ENCODE assay signal across 11 cellular contexts in genomic region chr17:71180801-71181385, GRCh38.
DNase-seq lines count a peak whose midpoint lies in the region; ATAC-seq, FAIRE-seq and TF ChIP-seq lines count a peak whose summit lies in the region.
"Had no signal": no experiment of that assay in that cellular context is flagged by ENCODE, and none has a peak within 500 bp of the region (broad histone marks: within the 10 kb centered on the region; RNA-seq: fewer than 3 reads in every experiment).

No MANE protein-coding gene starts in this region.

- H3K4me3 ChIP-seq in breast epithelium: no peak overlapping the region
- no peak overlapping the region for H3K4me3 ChIP-seq in PC-9
- H3K4me3 ChIP-seq in hepatocyte: no peak overlapping the region

- no peak overlapping the region for H2AFZ ChIP-seq in PC-9
- no peak overlapping the region for H2AFZ ChIP-seq in hepatocyte

- H3K4me1 Mint-ChIP-seq in MCF 10A (ENCODE audit: insufficient read depth, unreplicated experiment): peaks cover 5% of the 10 kb centered on the region
- H3K4me1 Mint-ChIP-seq in activated CD8-positive, alpha-beta T cell treated with anti-CD3 and anti-CD28 coated beads for 36 hours (ENCODE audit: low read depth): no peaks in the 10 kb centered on the region
- H3K4me1 Mint-ChIP-seq: activated naive CD4-positive, alpha-beta T cell treated with anti-CD3 and anti-CD28 coated beads, Interleukin-2, amount 50 U/mL, for 24 hours had no signal

- H3K9me2 ChIP-seq in PC-9 (ENCODE audit: insufficient read depth): no peaks in the 10 kb centered on the region
- no peaks in the 10 kb centered on the region for H3K9me2 ChIP-seq in hepatocyte (replicated peaks; ENCODE audit: insufficient read depth)

- FAIRE-seq in urothelium cell line (lab: Jason Lieb, UNC): peak; percentile 91

- H3K4me1 ChIP-seq in breast epithelium (no peaks in the 10 kb centered on the region), PC-9 (replicated peaks; ENCODE audit: insufficient read depth) (no peaks in the 10 kb centered on the region), hepatocyte (ENCODE audit: insufficient read depth) (peaks cover 4% of the 10 kb centered on the region)

- no peak for TF ChIP-seq CTCF in MCF 10A (IDR thresholded peaks at IDR 0.05; ENCODE audit: unreplicated experiment)
- TF ChIP-seq CTCF in breast epithelium (IDR thresholded peaks at IDR 0.05): no peak
- TF ChIP-seq CTCF in PC-9 (conservative IDR thresholded peaks at IDR 0.05): no peak
- no peak for TF ChIP-seq CTCF in hepatocyte (IDR thresholded peaks at IDR 0.05; ENCODE audit: poor library complexity)
- no peak for TF ChIP-seq CTCF in activated CD8-positive, alpha-beta T cell treated with anti-CD3 and anti-CD28 coated beads for 36 hours (IDR thresholded peaks at IDR 0.05)

- CTCF ChIA-PET in MCF 10A (lab: Yijun Ruan, JAX) (interaction anchor here (0.6 to 1.0 kb wide), 2 partner anchors 45 to 271 kb away, joined by 3 read pairs; no protein-coding TSS in a partner anchor), PC-9 (lab: Charles Lee) (interaction anchor here (0.6 kb wide), 1 partner anchor 286 kb away, joined by 10 read pairs; no protein-coding TSS in a partner anchor)
- CTCF ChIA-PET in activated CD8-positive, alpha-beta T cell treated with anti-CD3 and anti-CD28 coated beads for 36 hours (lab: Charles Lee): no interaction called here

- no peak for TF ChIP-seq POLR2A in breast epithelium (IDR thresholded peaks at IDR 0.05)

- H3K27me3 ChIP-seq in breast epithelium (no peaks in the 10 kb centered on the region), PC-9 (ENCODE audit: insufficient read depth, low read depth) (no peaks in the 10 kb centered on the region), hepatocyte (no peaks in the 10 kb centered on the region)

- no peaks in the 10 kb centered on the region for H3K9me3 ChIP-seq in breast epithelium
- no peaks in the 10 kb centered on the region; the same call in 1 of the 2 replicates for H3K9me3 ChIP-seq in PC-9 (ENCODE audit: insufficient read depth, low read depth)
- no peaks in the 10 kb centered on the region for H3K9me3 ChIP-seq in hepatocyte (ENCODE audit: low read depth)

- H3K9me3 Mint-ChIP-seq in MCF 10A (ENCODE audit: unreplicated experiment): no peaks in the 10 kb centered on the region
- peaks cover under 1% of the 10 kb centered on the region for H3K9me3 Mint-ChIP-seq in activated CD8-positive, alpha-beta T cell treated with anti-CD3 and anti-CD28 coated beads for 36 hours
- H3K9me3 Mint-ChIP-seq: activated naive CD4-positive, alpha-beta T cell treated with anti-CD3 and anti-CD28 coated beads, Interleukin-2, amount 50 U/mL, for 24 hours had no signal

- H3K36me3 ChIP-seq in breast epithelium (no peaks in the 10 kb centered on the region), PC-9 (ENCODE audit: low read depth) (no peaks in the 10 kb centered on the region), hepatocyte (replicated peaks; ENCODE audit: insufficient read depth, low read depth) (no peaks in the 10 kb centered on the region)

- no peaks in the 10 kb centered on the region for H3K36me3 Mint-ChIP-seq in MCF 10A (ENCODE audit: insufficient read depth, unreplicated experiment)
- no peaks in the 10 kb centered on the region for H3K36me3 Mint-ChIP-seq in activated CD8-positive, alpha-beta T cell treated with anti-CD3 and anti-CD28 coated beads for 36 hours (ENCODE audit: low read depth)
- H3K36me3 Mint-ChIP-seq: activated naive CD4-positive, alpha-beta T cell treated with anti-CD3 and anti-CD28 coated beads, Interleukin-2, amount 50 U/mL, for 24 hours had no signal

- intact Hi-C loops in MCF 10A (cut with micrococcal nuclease) (loop anchor here (10.0 kb wide), 1 partner anchor 234 kb away; no protein-coding TSS in a partner anchor), breast epithelium (cut with DNase I; ENCODE audit: low total_unique reads) (no loop called here), PC-9 (cut with micrococcal nuclease; ENCODE audit: unreplicated experiment) (no loop called here)
- intact Hi-C loops in activated CD8-positive, alpha-beta T cell treated with anti-CD3 and anti-CD28 coated beads for 36 hours (cut with micrococcal nuclease): no loop called here

- ATAC-seq in activated CD8-positive, alpha-beta T cell treated with anti-CD3 and anti-CD28 coated beads for 36 hours: no peak
- ATAC-seq in GM19397 (IDR thresholded peaks at IDR 0.05; ENCODE audit: unreplicated experiment): no peak

- BruUV-seq in MCF 10A (replicated peaks; lab: Mats Ljungman, UMichigan): no TSS peak
- BruUV-seq in PC-9 (replicated peaks; lab: Mats Ljungman, UMichigan): no TSS peak

- no peak overlapping the region for H3K4me3 Mint-ChIP-seq in MCF 10A (ENCODE audit: unreplicated experiment)
- H3K4me3 Mint-ChIP-seq in activated CD8-positive, alpha-beta T cell treated with anti-CD3 and anti-CD28 coated beads for 36 hours: no peak overlapping the region
- H3K4me3 Mint-ChIP-seq: activated naive CD4-positive, alpha-beta T cell treated with anti-CD3 and anti-CD28 coated beads, Interleukin-2, amount 50 U/mL, for 24 hours had no signal

- no peaks in the 10 kb centered on the region for H3K27me3 Mint-ChIP-seq in MCF 10A (ENCODE audit: insufficient read depth, unreplicated experiment)
- H3K27me3 Mint-ChIP-seq in activated CD8-positive, alpha-beta T cell treated with anti-CD3 and anti-CD28 coated beads for 36 hours: no peaks in the 10 kb centered on the region
- H3K27me3 Mint-ChIP-seq: activated naive CD4-positive, alpha-beta T cell treated with anti-CD3 and anti-CD28 coated beads, Interleukin-2, amount 50 U/mL, for 24 hours had no signal

- POLR2A ChIA-PET in MCF 10A (lab: Yijun Ruan, JAX) (interaction anchor here (0.6 to 0.7 kb wide), 2 partner anchors 9 to 165 kb away, joined by 3 read pairs; no protein-coding TSS in a partner anchor), PC-9 (lab: Charles Lee; ENCODE audit: unreplicated experiment) (interaction anchor here (0.7 kb wide), 1 partner anchor 15 kb away, joined by 7 read pairs; no protein-coding TSS in a partner anchor)
- POLR2A ChIA-PET in activated CD8-positive, alpha-beta T cell treated with anti-CD3 and anti-CD28 coated beads for 36 hours (lab: Charles Lee): no interaction called here

- DNase-seq in MCF 10A (ENCODE audit: unreplicated experiment): peak; percentile 14
- DNase-seq in breast epithelium (ENCODE audit: low spot score in 2 of 2): no peak
- DNase-seq in PC-9: peak; percentile 5 to 38
- DNase-seq in hepatocyte (ENCODE audit: low spot score): peak; percentile 44
- peak; percentile 35 for DNase-seq in urothelium cell line (ENCODE audit: low spot score)
- no peak for DNase-seq in NCI-H187 (lab: John Stamatoyannopoulos, UW)
- no peak for DNase-seq in activated CD8-positive, alpha-beta T cell treated with anti-CD3 and anti-CD28 coated beads for 36 hours
- DNase-seq: ACHN, NCI-H526 had no signal

- H4K20me1 ChIP-seq in PC-9 (ENCODE audit: insufficient read depth): no peaks in the 10 kb centered on the region
- no peaks in the 10 kb centered on the region for H4K20me1 ChIP-seq in hepatocyte (ENCODE audit: insufficient read depth, poor library complexity, severe bottlenecking)

- no peak overlapping the region for H3K27ac Mint-ChIP-seq in MCF 10A (ENCODE audit: low read depth, unreplicated experiment)
- no peak overlapping the region for H3K27ac Mint-ChIP-seq in activated CD8-positive, alpha-beta T cell treated with anti-CD3 and anti-CD28 coated beads for 36 hours
- H3K27ac Mint-ChIP-seq: activated naive CD4-positive, alpha-beta T cell treated with anti-CD3 and anti-CD28 coated beads, Interleukin-2, amount 50 U/mL, for 24 hours had no signal

- WGBS in hepatocyte (ENCODE audit: low lambda C conversion rate, missing lambda C conversion rate): 28% methylated on average over 6 of the region's 6 CpGs

- no peaks in the 10 kb centered on the region for H3F3A ChIP-seq in PC-9 (ENCODE audit: insufficient read depth, low read depth)

- no peak overlapping the region for H3K4me2 ChIP-seq in PC-9
- H3K4me2 ChIP-seq in hepatocyte: no peak overlapping the region

- H3K79me2 ChIP-seq in PC-9 (ENCODE audit: low read depth) (no peaks in the 10 kb centered on the region), hepatocyte (no peaks in the 10 kb centered on the region)

- no peak overlapping the region for H3K27ac ChIP-seq in breast epithelium
- H3K27ac ChIP-seq in PC-9: no peak overlapping the region
- no peak overlapping the region for H3K27ac ChIP-seq in hepatocyte

Comparison
In these comparisons a context has a peak if more than half of its experiments do, and no peak if none do; other contexts are left out.
1. DNase-seq: peak in MCF 10A (single experiment), PC-9 (2 of 2), hepatocyte (single experiment) and urothelium cell line (single experiment); none in breast epithelium (0 of 2), NCI-H187 (0 of 2) and activated CD8-positive, alpha-beta T cell treated with anti-CD3 and anti-CD28 coated beads for 36 hours (single experiment).